Comparison of ENCODE assay signal across 3 cellular contexts in the genomic region with DNA sequence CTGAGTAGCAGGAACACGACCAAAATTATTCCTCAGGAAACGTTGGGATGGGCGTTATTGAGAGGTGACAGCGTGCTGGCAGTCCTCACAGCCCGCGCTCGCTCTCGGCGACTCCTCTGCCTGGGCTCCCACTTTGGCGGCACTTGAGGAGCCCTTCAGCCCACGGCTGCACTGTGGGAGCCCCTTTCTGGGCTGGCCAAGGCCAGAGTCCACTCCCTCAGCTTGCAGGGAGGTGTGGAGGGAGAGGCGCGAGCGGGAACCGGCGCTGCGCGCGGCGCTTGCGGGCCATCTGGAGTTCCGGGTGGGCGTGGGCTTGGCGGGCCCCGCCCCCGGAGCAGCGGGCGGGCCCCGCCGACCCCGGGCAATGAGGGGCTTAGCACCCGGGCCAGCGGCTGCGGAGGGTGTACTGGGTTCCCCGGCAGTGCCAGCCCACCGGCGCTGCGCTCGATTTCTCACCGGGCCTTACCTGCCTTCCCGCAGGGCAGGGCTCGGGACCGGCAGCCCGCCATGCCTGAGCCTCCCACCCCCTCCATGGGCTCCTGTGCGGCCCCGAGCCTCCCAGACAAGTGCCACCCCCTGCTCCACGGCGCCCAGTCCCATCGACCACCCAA. TPM values are rescaled to one million over a fixed set of nuclear protein-coding genes. Genes with fewer than 3 reads are reported as not detected.
"Had no signal": no experiment of that assay in that cellular context is flagged by ENCODE, and none has a peak within 500 bp of the region (broad histone marks: within the 10 kb centered on the region; RNA-seq: fewer than 3 reads in every experiment).

No MANE protein-coding gene starts in this region.

RNA-seq across cellular contexts. Expression of gene SUCNR1, which starts 54.6 kb away (rescaled TPM):
- total RNA-seq: dermis blood vessel endothelial cell, endothelial cell of umbilical vein had no signal
- polyA plus RNA-seq: endothelial cell of umbilical vein, neural cell had no signal
